Comparison of ENCODE assay signal across 8 cellular contexts in the genomic region with DNA sequence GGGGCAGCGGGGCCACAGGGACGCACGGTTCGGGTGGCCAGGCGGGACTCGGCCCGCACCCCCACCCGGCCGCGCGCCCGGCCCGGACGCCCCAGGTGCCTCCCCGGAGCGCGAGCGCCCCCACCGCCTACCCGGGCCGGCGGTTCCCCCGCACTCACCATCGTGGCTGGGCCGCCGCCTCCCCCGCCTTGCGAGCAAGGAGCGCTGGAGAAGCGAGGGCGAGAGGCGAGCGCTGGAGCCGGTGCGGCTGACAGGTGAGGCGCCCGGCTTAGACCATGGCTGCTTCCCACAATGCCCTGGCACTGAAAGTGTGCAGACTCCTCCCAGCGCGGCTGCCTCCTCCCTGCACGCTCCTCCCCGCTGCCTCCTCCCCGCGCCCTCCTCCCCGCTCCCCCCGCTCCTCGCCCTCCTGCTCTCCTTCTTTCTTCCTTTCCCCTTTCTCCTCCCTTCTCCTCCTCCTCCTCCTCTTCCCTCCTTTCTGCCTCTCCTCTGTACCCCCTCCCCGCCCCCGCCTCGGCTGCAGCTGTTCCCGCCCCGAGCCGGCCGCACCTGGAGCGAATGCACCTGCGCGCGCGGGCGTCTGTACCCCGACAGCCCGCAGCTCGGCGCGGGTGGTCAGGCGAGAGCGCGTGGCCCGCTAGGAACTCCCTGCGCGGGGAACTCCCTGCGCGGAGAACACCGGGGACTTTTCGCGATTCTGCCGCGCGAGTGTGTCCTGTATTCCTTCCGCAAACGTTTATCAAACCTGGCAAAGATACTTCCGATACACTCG. TPM values are rescaled to one million over a fixed set of nuclear protein-coding genes. Genes with fewer than 3 reads are reported as not detected.
A peak's percentile ranks its signal among the peaks of the same experiment; 100 is the strongest.
DNase-seq lines count a peak whose midpoint lies in the region; ATAC-seq and TF ChIP-seq lines count a peak whose summit lies in the region.

Gene AP1S3 (minus strand): TSS at position 293 of the 772 bp plus-strand sequence. CDS start 132 bp downstream, at position 161.

- H3K27me3 ChIP-seq in right lobe of liver, result no peaks in the 10 kb centered on the region

- peak within 1 kb of the TSS; percentile 89 for H3K4me3 ChIP-seq in coronary artery
- peak within 1 kb of the TSS; percentile 65 to 74 (median 67) for H3K4me3 ChIP-seq in right lobe of liver

- H3K36me3 ChIP-seq in right lobe of liver, result no peaks in the 10 kb centered on the region

- no peaks in the 10 kb centered on the region for H3K9me3 ChIP-seq in right lobe of liver

- TF ChIP-seq POLR2A in right lobe of liver (IDR thresholded peaks at IDR 0.05), result peak; percentile 39

- 2% methylated on average over 44 of the region's 82 CpGs for WGBS in right lobe of liver (ENCODE audit: insufficient coverage, low coverage, low lambda C conversion rate, missing lambda C conversion rate)

- DNase-seq in AML-193 (lab: John Stamatoyannopoulos, UW) (peak; percentile 32 to 48), NCI-H226 (peak; percentile 88), coronary artery (ENCODE audit: low spot score) (no peak), right lobe of liver (peak; percentile 80 to 85 (median 84))
- DNase-seq in activated CD4-positive, alpha-beta T cell treated with anti-CD3 and anti-CD28 coated beads for 48 hours, result peak; percentile 82
- DNase-seq in stimulated activated CD4-positive, alpha-beta T cell treated with anti-CD3 and anti-CD28 coated beads, Interleukin-4, amount 100 ng/mL, for 48 hours (ENCODE audit: low read depth in 2 of 2), result peak; percentile 62 to 67

- TF ChIP-seq CTCF in coronary artery (IDR thresholded peaks at IDR 0.05), result no peak
- TF ChIP-seq CTCF in right lobe of liver (IDR thresholded peaks at IDR 0.05), result peak in 2 of 4 donors; percentile 8 to 15

- peaks cover 0 to 3% (median 0%) of the 10 kb centered on the region in 4 donors for H3K4me1 ChIP-seq in right lobe of liver

- peak within 1 kb of the TSS; percentile 18 to 73 for H3K27ac ChIP-seq in coronary artery
- H3K27ac ChIP-seq in right lobe of liver, result peak within 1 kb of the TSS in 1 of 3 donors; percentile 33

- intact Hi-C loops in right lobe of liver (cut with DNase I), result no loop called here

- peak; percentile 72 for ATAC-seq in GM18909 (IDR thresholded peaks at IDR 0.05; ENCODE audit: poor library complexity, unreplicated experiment)
- peak; percentile 65 for ATAC-seq in HG03135 (IDR thresholded peaks at IDR 0.05; ENCODE audit: unreplicated experiment)
- ATAC-seq in right lobe of liver, result peak; percentile 95 to 98 (median 96)

RNA-seq across cellular contexts. Expression of gene AP1S3, which starts in this region (rescaled TPM):
- 10 to 100 TPM in 1 of 6 experiments, 1 to 10 TPM in 5; 1.3 to 12.7 (median 3.2) TPM for total RNA-seq in right lobe of liver
